In genomic region chr17:75130059-75130631, GRCh38 we compare ENCODE assay signal across 6 cellular contexts. TPM values are rescaled to one million over a fixed set of nuclear protein-coding genes. Genes with fewer than 3 reads are reported as not detected.
DNase-seq lines count a peak whose midpoint lies in the region; ATAC-seq and TF ChIP-seq lines count a peak whose summit lies in the region.

No MANE protein-coding gene starts in this region.

- H3K27ac Mint-ChIP-seq in activated CD4-positive, alpha-beta memory T cell treated with anti-CD3 and anti-CD28 coated beads for 36 hours, result peak overlapping the region; percentile 86

- peaks cover 42% of the 10 kb centered on the region for H3K4me1 ChIP-seq in mucosa of descending colon (ENCODE audit: low read depth)

- H3K27me3 Mint-ChIP-seq in activated CD4-positive, alpha-beta memory T cell treated with anti-CD3 and anti-CD28 coated beads for 36 hours, result no peaks in the 10 kb centered on the region

- CTCF ChIA-PET in activated CD4-positive, alpha-beta memory T cell treated with anti-CD3 and anti-CD28 coated beads for 36 hours (lab: Charles Lee), result interaction anchor here (0.5 to 6.1 kb wide), 16 partner anchors 12 to 282 kb away, joined by 3 to 121 read pairs (median 4); partner anchors contain the start of genes ARMC7, CDR2L, GGA3 and MRPS7

- POLR2A ChIA-PET in activated CD4-positive, alpha-beta memory T cell treated with anti-CD3 and anti-CD28 coated beads for 36 hours (lab: Charles Lee), result interaction anchor here (1.0 to 1.9 kb wide), 5 partner anchors 16 to 118 kb away, joined by 4 to 12 read pairs (median 7); partner anchors contain the start of gene MRPL58

- DNase-seq in D341Med (ENCODE audit: low spot score), result peak; percentile 73
- DNase-seq in activated CD4-positive, alpha-beta memory T cell treated with anti-CD3 and anti-CD28 coated beads for 36 hours, result no peak
- peak in 2 of 3 donors; percentile 54 to 62 for DNase-seq in mucosa of descending colon
- DNase-seq in stimulated activated CD8-positive, alpha-beta memory T cell treated with anti-CD3 and anti-CD28 coated beads, Interleukin-4, amount 100 ng/mL, for 48 hours, result no peak

- H3K4me1 Mint-ChIP-seq in activated CD4-positive, alpha-beta memory T cell treated with anti-CD3 and anti-CD28 coated beads for 36 hours (ENCODE audit: low read depth), result peaks cover 29% of the 10 kb centered on the region

- no peak for TF ChIP-seq CTCF in mucosa of descending colon (IDR thresholded peaks at IDR 0.05)

- peak overlapping the region; percentile 84 for H3K4me3 Mint-ChIP-seq in activated CD4-positive, alpha-beta memory T cell treated with anti-CD3 and anti-CD28 coated beads for 36 hours

- intact Hi-C loops in activated CD4-positive, alpha-beta memory T cell treated with anti-CD3 and anti-CD28 coated beads for 36 hours (cut with micrococcal nuclease), result loop anchor here (5.0 kb wide), 2 partner anchors 72 to 83 kb away; partner anchors contain the start of genes ATP5PD and KCTD2
- intact Hi-C loops in mucosa of descending colon (cut with DNase I, micrococcal nuclease), result no loop called here

- no peaks in the 10 kb centered on the region for H3K9me3 Mint-ChIP-seq in activated CD4-positive, alpha-beta memory T cell treated with anti-CD3 and anti-CD28 coated beads for 36 hours

- no peak overlapping the region for H3K4me3 ChIP-seq in mucosa of descending colon

- ATAC-seq in mucosa of descending colon, result no peak
- no peak for ATAC-seq in GM21786 (IDR thresholded peaks at IDR 0.05; ENCODE audit: unreplicated experiment)
- no peak for ATAC-seq in GM19035 (IDR thresholded peaks at IDR 0.05; ENCODE audit: unreplicated experiment)

- no peaks in the 10 kb centered on the region for H3K9me3 ChIP-seq in mucosa of descending colon

- no peaks in the 10 kb centered on the region for H3K36me3 ChIP-seq in mucosa of descending colon (ENCODE audit: low read depth)

- peaks cover 13% of the 10 kb centered on the region for H3K36me3 Mint-ChIP-seq in activated CD4-positive, alpha-beta memory T cell treated with anti-CD3 and anti-CD28 coated beads for 36 hours

RNA-seq across cellular contexts. Expression of gene NT5C, which starts 1.4 kb away (rescaled TPM):
- total RNA-seq in activated CD4-positive, alpha-beta memory T cell treated with anti-CD3 and anti-CD28 coated beads for 36 hours, result 10 to 100 TPM; 65.2 to 70.8 TPM
- 10 to 100 TPM; 57.2 to 97.6 (median 75.4) TPM for total RNA-seq in mucosa of descending colon

RNA-seq across cellular contexts. Expression of gene ARMC7, which starts 20.4 kb away (rescaled TPM):
- 1 to 10 TPM; 6.5 to 8.2 TPM for total RNA-seq in activated CD4-positive, alpha-beta memory T cell treated with anti-CD3 and anti-CD28 coated beads for 36 hours
- 10 to 100 TPM; 16.7 to 24.3 (median 18.3) TPM for total RNA-seq in mucosa of descending colon

RNA-seq across cellular contexts. Expression of gene JPT1, which starts 24.2 kb away (rescaled TPM):
- total RNA-seq in activated CD4-positive, alpha-beta memory T cell treated with anti-CD3 and anti-CD28 coated beads for 36 hours, result 100 to 1,000 TPM; 263 to 267 TPM
- total RNA-seq in mucosa of descending colon, result 100 to 1,000 TPM; 105 to 314 (median 209) TPM

RNA-seq across cellular contexts. Expression of gene SLC16A5, which starts 42.4 kb away (rescaled TPM):
- 1 to 10 TPM; 6.7 to 7.7 TPM for total RNA-seq in activated CD4-positive, alpha-beta memory T cell treated with anti-CD3 and anti-CD28 coated beads for 36 hours
- total RNA-seq in mucosa of descending colon, result 10 to 100 TPM; 18.2 to 58.8 (median 26.4) TPM

RNA-seq across cellular contexts. Expression of gene SUMO2, which starts 52.6 kb away (rescaled TPM):
- 100 to 1,000 TPM; 610 to 612 TPM for total RNA-seq in activated CD4-positive, alpha-beta memory T cell treated with anti-CD3 and anti-CD28 coated beads for 36 hours
- 100 to 1,000 TPM; 218 to 304 (median 254) TPM for total RNA-seq in mucosa of descending colon

Comparison
In these comparisons a context has a peak if more than half of its experiments do, and no peak if none do; other contexts are left out.
1. DNase-seq: peak in D341Med (single experiment) and mucosa of descending colon (2 of 3); none in activated CD4-positive, alpha-beta memory T cell treated with anti-CD3 and anti-CD28 coated beads for 36 hours (single experiment) and stimulated activated CD8-positive, alpha-beta memory T cell treated with anti-CD3 and anti-CD28 coated beads, Interleukin-4, amount 100 ng/mL, for 48 hours (single experiment).